In genomic region chr1:233665575-233666270, GRCh38 we compare ENCODE assay signal across 19 cellular contexts.
"Had no signal": no experiment of that assay in that cellular context is flagged by ENCODE, and none has a peak within 500 bp of the region (broad histone marks: within the 10 kb centered on the region; RNA-seq: fewer than 3 reads in every experiment).

No MANE protein-coding gene starts in this region.

- H3K4me1 Mint-ChIP-seq: activated CD4-positive, alpha-beta T cell treated with anti-CD3 and anti-CD28 coated beads, Interleukin-2, amount 10 ng/mL, durations not matched to agents 7 days and 5 days; T-cell had no signal

- H3K27ac ChIP-seq: ascending aorta, breast epithelium, tibial nerve had no signal

- H3K27ac Mint-ChIP-seq: activated CD4-positive, alpha-beta T cell treated with anti-CD3 and anti-CD28 coated beads, Interleukin-2, amount 10 ng/mL, durations not matched to agents 7 days and 5 days; activated CD8-positive, alpha-beta T cell treated with anti-CD3 and anti-CD28 coated beads, Interleukin-2, amount 10 ng/mL, durations not matched to agents 7 days and 5 days; dendritic cell treated with granulocyte-macrophage colony-stimulating factor and Interleukin-4, amounts not matched to agents 40 ng/mL and 50 ng/mL, for 4 days; effector memory CD8-positive, alpha-beta T cell; T-cell had no signal

- H3K9me3 ChIP-seq: ascending aorta, breast epithelium, tibial nerve had no signal

- H3K27me3 ChIP-seq: ascending aorta, breast epithelium, tibial nerve had no signal

- DNase-seq: activated CD4-positive, alpha-beta T cell treated with anti-CD3 and anti-CD28 coated beads, Interleukin-2, amount 10 ng/mL, durations not matched to agents 7 days and 5 days; activated CD8-positive, alpha-beta T cell treated with anti-CD3 and anti-CD28 coated beads, Interleukin-2, amount 10 ng/mL, durations not matched to agents 7 days and 5 days; activated effector memory CD4-positive, alpha-beta T cell treated with anti-CD3 and anti-CD28 coated beads, Interleukin-2, amount 50 U/mL, for 16 hours; activated naive CD4-positive, alpha-beta T cell treated with anti-CD3 and anti-CD28 coated beads, Interleukin-2, amount 50 U/mL, for 16 hours; activated T-cell treated with anti-CD3 and anti-CD28 coated beads, Interleukin-2, amount 50 U/mL, for 72 hours; effector memory CD8-positive, alpha-beta T cell; foreskin fibroblast; hippocampal formation; occipital lobe; posterior cingulate gyrus; stimulated activated CD4-positive, alpha-beta T cell treated with anti-CD3 and anti-CD28 coated beads, Interleukin-12 subunit alpha, Interleukin-12 subunit beta, amount 100 ng/mL, for 4 hours; stimulated activated CD4-positive, alpha-beta T cell treated with anti-CD3 and anti-CD28 coated beads, Interleukin-2, amount 100 ng/mL, for 24 hours; stimulated activated naive CD4-positive, alpha-beta T cell treated with Interleukin-2 at 50 U/mL for 16 hours; T-cell had no signal

- H3K36me3 Mint-ChIP-seq: T-cell had no signal

- H3K4me1 ChIP-seq: breast epithelium, tibial nerve had no signal

- H3K4me3 ChIP-seq: ascending aorta, breast epithelium, tibial nerve had no signal

- H3K4me3 Mint-ChIP-seq: activated CD4-positive, alpha-beta T cell treated with anti-CD3 and anti-CD28 coated beads, Interleukin-2, amount 10 ng/mL, durations not matched to agents 7 days and 5 days; activated CD8-positive, alpha-beta T cell treated with anti-CD3 and anti-CD28 coated beads, Interleukin-2, amount 10 ng/mL, durations not matched to agents 7 days and 5 days; activated T-cell treated with anti-CD3 and anti-CD28 coated beads, Interleukin-2, amount 50 U/mL, for 72 hours; dendritic cell treated with granulocyte-macrophage colony-stimulating factor and Interleukin-4, amounts not matched to agents 40 ng/mL and 50 ng/mL, for 4 days; effector memory CD8-positive, alpha-beta T cell; T-cell had no signal

- H3K9me3 Mint-ChIP-seq: activated CD4-positive, alpha-beta T cell treated with anti-CD3 and anti-CD28 coated beads, Interleukin-2, amount 10 ng/mL, durations not matched to agents 7 days and 5 days; dendritic cell treated with granulocyte-macrophage colony-stimulating factor and Interleukin-4, amounts not matched to agents 40 ng/mL and 50 ng/mL, for 4 days had no signal

- H3K36me3 ChIP-seq: ascending aorta, breast epithelium, tibial nerve had no signal

- H3K27me3 Mint-ChIP-seq: activated CD4-positive, alpha-beta T cell treated with anti-CD3 and anti-CD28 coated beads, Interleukin-2, amount 10 ng/mL, durations not matched to agents 7 days and 5 days; dendritic cell treated with granulocyte-macrophage colony-stimulating factor and Interleukin-4, amounts not matched to agents 40 ng/mL and 50 ng/mL, for 4 days had no signal

- ATAC-seq: activated CD4-positive, CD25-positive, alpha-beta regulatory T cell treated with anti-CD3 and anti-CD28 coated beads, Interleukin-2, amount 50 U/mL, for 24 hours; activated CD8-positive, alpha-beta T cell treated with anti-CD3 and anti-CD28 coated beads, Interleukin-2, amount 10 ng/mL, durations not matched to agents 7 days and 5 days; effector memory CD8-positive, alpha-beta T cell; T-cell had no signal
